In genomic region chrX:45743081-45743533, GRCh38 we compare ENCODE assay signal across 8 cellular contexts.
A peak's percentile ranks its signal among the peaks of the same experiment; 100 is the strongest.
DNase-seq lines count a peak whose midpoint lies in the region; ATAC-seq and TF ChIP-seq lines count a peak whose summit lies in the region.

No MANE protein-coding gene starts in this region.

- H3K4me3 ChIP-seq in HFF-Myc (replicated peaks; ENCODE audit: low read depth, low read length) = no peak overlapping the region
- no peak overlapping the region for H3K4me3 ChIP-seq in WERI-Rb-1 (ENCODE audit: low read depth, low read length)
- no peak overlapping the region for H3K4me3 ChIP-seq in kidney epithelial cell (ENCODE audit: low read depth, low read length)

- TF ChIP-seq CTCF in HFF-Myc (IDR thresholded peaks at IDR 0.05; ENCODE audit: low read depth, low read length, missing control alignments) (peak; percentile 23), WERI-Rb-1 (IDR thresholded peaks at IDR 0.05; ENCODE audit: low read depth, low read length) (peak; percentile 29), kidney epithelial cell (IDR thresholded peaks at IDR 0.05; ENCODE audit: insufficient read depth, low read length, poor library complexity, severe bottlenecking) (peak; percentile 14)

- H3K27me3 ChIP-seq in WERI-Rb-1 (ENCODE audit: insufficient read depth, low read depth, severe bottlenecking) (no peaks in the 10 kb centered on the region), kidney epithelial cell (ENCODE audit: control insufficient read depth, insufficient read depth, low read length) (no peaks in the 10 kb centered on the region)

- DNase-seq in Daoy (ENCODE audit: low read depth) (peak; percentile 63), HFF-Myc (ENCODE audit: extremely low read depth, low read depth) (no peak), WERI-Rb-1 (peak; percentile 6), kidney epithelial cell (ENCODE audit: low read depth) (no peak), mesenteric fat pad (ENCODE audit: low spot score) (no peak), inferior parietal cortex (ENCODE audit: extremely low spot score) (no peak)

- H3K27ac ChIP-seq in WERI-Rb-1 = no peak overlapping the region

- H3K36me3 ChIP-seq in WERI-Rb-1 = no peaks in the 10 kb centered on the region
- peaks cover 1% of the 10 kb centered on the region for H3K36me3 ChIP-seq in kidney epithelial cell (ENCODE audit: control insufficient read depth, insufficient read depth, low read length)

- no peak for ATAC-seq in HG03039 (IDR thresholded peaks at IDR 0.05; ENCODE audit: unreplicated experiment)
- ATAC-seq in GM21360 (IDR thresholded peaks at IDR 0.05; ENCODE audit: unreplicated experiment) = no peak

- no peaks in the 10 kb centered on the region for H3K9me3 ChIP-seq in WERI-Rb-1 (ENCODE audit: severe bottlenecking)

Comparison
In these comparisons a context has a peak if more than half of its experiments do, and no peak if none do; other contexts are left out.
1. DNase-seq: peak in Daoy (single experiment) and WERI-Rb-1 (single experiment); none in HFF-Myc (single experiment), kidney epithelial cell (single experiment), mesenteric fat pad (single experiment) and inferior parietal cortex (single experiment).
2. Peak in every context shown above with its lines, with median percentiles within 50 percentile points of each other: CTCF ChIP-seq.